ENCODE assay signal across 7 cellular contexts in the genomic region with DNA sequence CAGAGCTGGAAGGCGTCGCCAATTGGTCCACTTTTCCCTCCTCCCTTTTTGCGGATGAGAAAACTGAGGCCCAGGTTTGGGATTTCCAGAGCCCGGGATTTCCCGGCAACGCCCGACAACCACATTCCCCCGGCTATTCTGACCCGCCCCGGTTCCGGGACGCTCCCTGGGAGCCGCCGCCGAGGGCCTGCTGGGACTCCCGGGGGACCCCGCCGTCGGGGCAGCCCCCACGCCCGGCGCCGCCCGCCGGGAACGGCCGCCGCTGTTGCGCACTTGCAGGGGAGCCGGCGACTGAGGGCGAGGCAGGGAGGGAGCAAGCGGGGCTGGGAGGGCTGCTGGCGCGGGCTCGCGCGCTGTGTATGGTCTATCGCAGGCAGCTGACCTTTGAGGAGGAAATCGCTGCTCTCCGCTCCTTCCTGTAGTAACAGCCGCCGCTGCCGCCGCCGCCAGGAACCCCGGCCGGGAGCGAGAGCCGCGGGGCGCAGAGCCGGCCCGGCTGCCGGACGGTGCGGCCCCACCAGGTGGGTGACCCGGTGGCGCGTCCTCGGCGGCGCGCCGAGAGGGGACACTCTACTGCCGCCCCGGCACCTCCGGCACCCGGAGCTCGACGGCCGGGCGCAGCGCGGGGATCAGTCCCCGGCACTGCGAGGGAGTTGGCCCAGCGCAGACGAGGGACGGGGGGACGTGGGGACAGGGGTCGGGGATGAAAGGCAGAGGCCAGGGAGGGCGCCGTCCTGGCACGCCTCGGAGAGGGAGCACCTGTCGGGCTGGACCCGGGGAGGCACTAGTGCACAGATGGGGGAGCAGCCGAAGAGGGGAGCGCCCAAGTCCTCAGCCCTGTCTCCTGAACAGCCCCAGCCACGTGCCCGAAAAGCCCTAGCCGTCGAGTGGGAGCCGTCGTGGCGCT. TPM values are rescaled to one million over a fixed set of nuclear protein-coding genes. Genes with fewer than 3 reads are reported as not detected.
DNase-seq lines count a peak whose midpoint lies in the region; ATAC-seq and TF ChIP-seq lines count a peak whose summit lies in the region.

TSS of gene STAT5A (plus strand) at position 421 of the 907 bp plus-strand sequence. CDS start 914 bp downstream, outside the sequence.

- H3K9me2 ChIP-seq in SK-N-SH: no peaks in the 10 kb centered on the region

- no peak for TF ChIP-seq RAD21 in SK-N-SH (IDR thresholded peaks at IDR 0.05; ENCODE audit: low read length)

- peak within 1 kb of the TSS; percentile 98 for H3K4me3 Mint-ChIP-seq in activated naive CD8-positive, alpha-beta T cell
- H3K4me3 Mint-ChIP-seq in glutamatergic neuron (ENCODE audit: unreplicated experiment): peak within 1 kb of the TSS; percentile 79

- WGBS in SK-N-SH (ENCODE audit: low lambda C conversion rate): 60% methylated on average over 34 of the region's 97 CpGs

- no peak for TF ChIP-seq EP300 in SK-N-SH (IDR thresholded peaks at IDR 0.05; ENCODE audit: borderline replicate concordance in 1 of 2, low read depth in 1 of 2, low read length in 1 of 2)

- H3K27me3 ChIP-seq in SK-N-SH (ENCODE audit: insufficient read depth): no peaks in the 10 kb centered on the region
- no peaks in the 10 kb centered on the region for H3K27me3 ChIP-seq in osteoblast (ENCODE audit: insufficient read depth, low read length)
- no peaks in the 10 kb centered on the region for H3K27me3 ChIP-seq in thoracic aorta (replicated peaks; ENCODE audit: insufficient read depth)

- peak within 1 kb of the TSS; percentile 99 for H3K27ac Mint-ChIP-seq in activated naive CD8-positive, alpha-beta T cell
- H3K27ac Mint-ChIP-seq in glutamatergic neuron (ENCODE audit: unreplicated experiment): no peak within 1 kb of the TSS

- H3K27me3 Mint-ChIP-seq in activated naive CD8-positive, alpha-beta T cell: no peaks in the 10 kb centered on the region
- H3K27me3 Mint-ChIP-seq in glutamatergic neuron (ENCODE audit: unreplicated experiment): peaks cover 4% of the 10 kb centered on the region

- no peaks in the 10 kb centered on the region for H3K9me3 ChIP-seq in SK-N-SH
- H3K9me3 ChIP-seq in osteoblast (ENCODE audit: low read depth, low read length): no peaks in the 10 kb centered on the region
- no peaks in the 10 kb centered on the region for H3K9me3 ChIP-seq in thoracic aorta

- peak within 1 kb of the TSS; percentile 65 for H3K4me2 ChIP-seq in SK-N-SH
- peak within 1 kb of the TSS; percentile 92 for H3K4me2 ChIP-seq in osteoblast (ENCODE audit: insufficient read depth, low read length)

- peak; percentile 41 for ATAC-seq in HG03342 (IDR thresholded peaks at IDR 0.05; ENCODE audit: unreplicated experiment)
- peak; percentile 81 for ATAC-seq in thoracic aorta (ENCODE audit: insufficient number of reproducible peaks, low FRiP score, low read depth)

- DNase-seq in SK-N-SH: peak; percentile 90
- peak; percentile 78 for DNase-seq in glutamatergic neuron
- DNase-seq in osteoblast (ENCODE audit: insufficient read length, low spot score, missing footprints): peak; percentile 99
- peak; percentile 61 for DNase-seq in thoracic aorta (ENCODE audit: low spot score)

- H3K4me3 ChIP-seq in SK-N-SH (ENCODE audit: low read depth in 2 of 2, low read length in 1 of 2) (peak within 1 kb of the TSS; percentile 40 to 58), osteoblast (ENCODE audit: insufficient read depth, low read length) (peak within 1 kb of the TSS; percentile 78), thoracic aorta (peak within 1 kb of the TSS; percentile 91)

- H3K79me2 ChIP-seq in SK-N-SH (ENCODE audit: insufficient read depth): no peaks in the 10 kb centered on the region
- H3K79me2 ChIP-seq in osteoblast (ENCODE audit: insufficient read depth, low read length): no peaks in the 10 kb centered on the region

- peak; percentile 76 for TF ChIP-seq POLR2A in GM15510 (IDR thresholded peaks at IDR 0.05; ENCODE audit: borderline replicate concordance, extremely low read depth, insufficient read length)

- peak within 1 kb of the TSS; percentile 33; the same call in 1 of the 2 replicates for H3K9ac ChIP-seq in SK-N-SH

- no peaks in the 10 kb centered on the region for H3K9me3 Mint-ChIP-seq in activated naive CD8-positive, alpha-beta T cell (ENCODE audit: low read depth)
- no peaks in the 10 kb centered on the region for H3K9me3 Mint-ChIP-seq in glutamatergic neuron (ENCODE audit: unreplicated experiment)

- H3K36me3 Mint-ChIP-seq in activated naive CD8-positive, alpha-beta T cell: peaks cover 16% of the 10 kb centered on the region
- no peaks in the 10 kb centered on the region for H3K36me3 Mint-ChIP-seq in glutamatergic neuron (ENCODE audit: unreplicated experiment)

- CTCF ChIA-PET in SK-N-SH (lab: Yijun Ruan, JAX): interaction anchor here (0.6 to 1.9 kb wide), 2 partner anchors 18 to 227 kb away, joined by 3 to 5 read pairs; no protein-coding TSS in a partner anchor

- TF ChIP-seq CTCF in SK-N-SH (IDR thresholded peaks at IDR 0.05) (no peak), glutamatergic neuron (IDR thresholded peaks at IDR 0.05; ENCODE audit: partially characterized antibody, unreplicated experiment) (no peak), osteoblast (IDR thresholded peaks at IDR 0.05; ENCODE audit: extremely low read depth, low read depth, low read length) (no peak), thoracic aorta (IDR thresholded peaks at IDR 0.05) (no peak)

- H4K20me1 ChIP-seq in SK-N-SH (ENCODE audit: insufficient read depth): no peaks in the 10 kb centered on the region
- H4K20me1 ChIP-seq in osteoblast (ENCODE audit: insufficient read depth, low read length): no peaks in the 10 kb centered on the region

- H3K4me1 ChIP-seq in SK-N-SH (ENCODE audit: control insufficient read depth in 1 of 2, insufficient read depth in 2 of 2, low read depth in 1 of 2, low read length in 1 of 2): peaks cover 0 to 11% of the 10 kb centered on the region in 2 experiments; a peak in 1 of 4 replicates
- peaks cover 16% of the 10 kb centered on the region for H3K4me1 ChIP-seq in osteoblast (ENCODE audit: insufficient read depth, low read length)
- peaks cover 8 to 34% of the 10 kb centered on the region in 2 donors for H3K4me1 ChIP-seq in thoracic aorta (ENCODE audit: control insufficient read depth in 1 of 2, low read depth in 2 of 2)

- POLR2A ChIA-PET in SK-N-SH (lab: Yijun Ruan, JAX): interaction anchor here (0.9 kb wide), 1 partner anchor 9 kb away, joined by 3 read pairs; no protein-coding TSS in a partner anchor

- H3F3A ChIP-seq in SK-N-SH (replicated peaks; ENCODE audit: insufficient read depth): peaks cover 4% of the 10 kb centered on the region

- H3K4me1 Mint-ChIP-seq in activated naive CD8-positive, alpha-beta T cell (ENCODE audit: low read depth): peaks cover 48% of the 10 kb centered on the region
- peaks cover 9% of the 10 kb centered on the region for H3K4me1 Mint-ChIP-seq in glutamatergic neuron (ENCODE audit: low read depth, unreplicated experiment)

- peak within 1 kb of the TSS; percentile 90; the same call in 1 of the 2 replicates for H2AFZ ChIP-seq in SK-N-SH (ENCODE audit: low read depth)
- peak within 1 kb of the TSS; percentile 95 for H2AFZ ChIP-seq in osteoblast (ENCODE audit: low read length)

- no peak within 1 kb of the TSS for H3K27ac ChIP-seq in SK-N-SH (ENCODE audit: low read depth in 2 of 2, low read length in 1 of 2)
- H3K27ac ChIP-seq in osteoblast (ENCODE audit: low read depth, low read length): peak within 1 kb of the TSS; percentile 73
- peak within 1 kb of the TSS; percentile 90 to 92 for H3K27ac ChIP-seq in thoracic aorta

- H3K36me3 ChIP-seq in SK-N-SH (replicated peaks in 1 of 2; ENCODE audit: control insufficient read depth in 1 of 2, insufficient read depth in 2 of 2, low read length in 1 of 2) (no peaks in the 10 kb centered on the region), osteoblast (ENCODE audit: insufficient read depth, low read length) (no peaks in the 10 kb centered on the region), thoracic aorta (peaks cover 3% of the 10 kb centered on the region)

TF ChIP-seq in SK-N-SH, 30 proteins besides CTCF, POLR2A, EP300 and RAD21:
- TF ChIP-seq NRF1 (IDR thresholded peaks at IDR 0.05; ENCODE audit: low read depth, low read length) (no peak), FOSL2 (IDR thresholded peaks at IDR 0.05; ENCODE audit: borderline replicate concordance, low read depth) (no peak)
- TF ChIP-seq, protein P1, sequence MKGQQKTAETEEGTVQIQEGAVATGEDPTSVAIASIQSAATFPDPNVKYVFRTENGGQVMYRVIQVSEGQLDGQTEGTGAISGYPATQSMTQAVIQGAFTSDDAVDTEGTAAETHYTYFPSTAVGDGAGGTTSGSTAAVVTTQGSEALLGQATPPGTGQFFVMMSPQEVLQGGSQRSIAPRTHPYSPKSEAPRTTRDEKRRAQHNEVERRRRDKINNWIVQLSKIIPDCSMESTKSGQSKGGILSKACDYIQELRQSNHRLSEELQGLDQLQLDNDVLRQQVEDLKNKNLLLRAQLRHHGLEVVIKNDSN (IDR thresholded peaks at IDR 0.05; ENCODE audit: borderline replicate concordance, low read depth): peak; percentile 52; the same call in 1 of the 2 replicates

RNA-seq across cellular contexts. Expression of gene STAT5A, which starts in this region (rescaled TPM):
- polyA plus RNA-seq in SK-N-SH (2012; rRNA removed): 1.4 and 2.3 TPM in 2 replicates
- 0.85 and 1.7 TPM in 2 replicates for polyA plus RNA-seq in SK-N-SH (2012; cell fraction: cytosol; rRNA removed)
- 5.1 and 5.8 TPM in 2 replicates for polyA plus RNA-seq in SK-N-SH (2012; cell fraction: nucleus; rRNA removed)
- total RNA-seq in glutamatergic neuron (ENCODE audit: unreplicated experiment) (3.4 TPM), osteoblast (35.5 and 38.6 TPM in 2 replicates), thoracic aorta (10 to 100 TPM; 65.5 to 69.8 TPM)

Comparison
In these comparisons a context has a peak if more than half of its experiments do, and no peak if none do; other contexts are left out.
1. H3K27ac ChIP-seq: peak in osteoblast (single experiment) and thoracic aorta (2 of 2); none in SK-N-SH (0 of 2).
2. Peak in every context shown above with its lines, with median percentiles within 50 percentile points of each other: DNase-seq and H3K4me3 ChIP-seq.